ENCODE assay signal across 3 cellular contexts in the genomic region with DNA sequence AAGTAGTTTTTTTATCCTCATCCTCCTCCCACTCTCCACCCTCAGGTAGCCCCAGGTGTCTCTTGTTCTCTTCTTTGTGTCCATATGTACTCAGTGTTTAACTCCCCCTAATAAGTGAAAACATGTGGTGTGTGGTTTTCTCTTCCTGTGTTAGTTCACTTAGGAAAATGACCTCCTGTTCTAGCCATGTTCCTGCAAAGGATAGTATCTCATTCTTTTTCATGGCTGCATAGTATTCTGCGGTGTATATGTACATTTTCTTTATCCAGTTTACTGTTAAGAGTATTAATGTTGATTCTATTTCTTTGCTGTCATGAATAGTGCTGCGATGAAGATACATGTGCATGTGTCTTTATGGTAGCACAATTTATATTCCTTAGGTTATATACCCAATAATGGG.
A peak's percentile ranks its signal among the peaks of the same experiment; 100 is the strongest.
TF ChIP-seq lines count a peak whose summit lies in the region.

No MANE protein-coding gene starts in this region.

TF ChIP-seq in HEK293, 187 proteins besides CTCF, POLR2A, EP300 and RAD21:
- TF ChIP-seq ZNF175 (tag by site-specific recombination; IDR thresholded peaks at IDR 0.05), result no peak
- TF ChIP-seq, protein P1, sequence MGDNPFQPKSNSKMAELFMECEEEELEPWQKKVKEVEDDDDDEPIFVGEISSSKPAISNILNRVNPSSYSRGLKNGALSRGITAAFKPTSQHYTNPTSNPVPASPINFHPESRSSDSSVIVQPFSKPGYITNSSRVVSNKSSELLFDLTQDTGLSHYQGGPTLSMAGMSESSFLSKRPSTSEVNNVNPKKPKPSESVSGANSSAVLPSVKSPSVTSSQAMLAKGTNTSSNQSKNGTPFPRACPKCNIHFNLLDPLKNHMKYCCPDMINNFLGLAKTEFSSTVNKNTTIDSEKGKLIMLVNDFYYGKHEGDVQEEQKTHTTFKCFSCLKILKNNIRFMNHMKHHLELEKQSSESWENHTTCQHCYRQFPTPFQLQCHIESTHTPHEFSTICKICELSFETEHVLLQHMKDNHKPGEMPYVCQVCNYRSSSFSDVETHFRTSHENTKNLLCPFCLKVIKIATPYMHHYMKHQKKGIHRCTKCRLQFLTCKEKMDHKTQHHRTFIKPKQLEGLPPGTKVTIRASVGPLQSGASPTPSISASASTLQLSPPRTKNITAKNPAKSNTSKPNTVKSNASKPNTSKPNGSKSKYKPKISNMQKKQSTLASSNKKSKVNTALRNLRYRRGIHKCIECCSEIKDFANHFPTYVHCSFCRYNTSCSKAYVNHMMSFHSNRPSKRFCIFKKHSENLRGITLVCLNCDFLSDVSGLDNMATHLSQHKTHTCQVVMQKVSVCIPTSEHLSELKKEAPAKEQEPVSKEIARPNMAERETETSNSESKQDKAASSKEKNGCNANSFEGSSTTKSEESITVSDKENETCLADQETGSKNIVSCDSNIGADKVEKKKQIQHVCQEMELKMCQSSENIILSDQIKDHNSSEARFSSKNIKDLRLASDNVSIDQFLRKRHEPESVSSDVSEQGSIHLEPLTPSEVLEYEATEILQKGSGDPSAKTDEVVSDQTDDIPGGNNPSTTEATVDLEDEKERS (tag by site-specific recombination; IDR thresholded peaks at IDR 0.05), result peak; percentile 87; the same call in 1 of the 2 replicates
- peak; percentile 100 for TF ChIP-seq ZNF146 (tag by site-specific recombination; IDR thresholded peaks at IDR 0.05)
- TF ChIP-seq, protein P2, sequence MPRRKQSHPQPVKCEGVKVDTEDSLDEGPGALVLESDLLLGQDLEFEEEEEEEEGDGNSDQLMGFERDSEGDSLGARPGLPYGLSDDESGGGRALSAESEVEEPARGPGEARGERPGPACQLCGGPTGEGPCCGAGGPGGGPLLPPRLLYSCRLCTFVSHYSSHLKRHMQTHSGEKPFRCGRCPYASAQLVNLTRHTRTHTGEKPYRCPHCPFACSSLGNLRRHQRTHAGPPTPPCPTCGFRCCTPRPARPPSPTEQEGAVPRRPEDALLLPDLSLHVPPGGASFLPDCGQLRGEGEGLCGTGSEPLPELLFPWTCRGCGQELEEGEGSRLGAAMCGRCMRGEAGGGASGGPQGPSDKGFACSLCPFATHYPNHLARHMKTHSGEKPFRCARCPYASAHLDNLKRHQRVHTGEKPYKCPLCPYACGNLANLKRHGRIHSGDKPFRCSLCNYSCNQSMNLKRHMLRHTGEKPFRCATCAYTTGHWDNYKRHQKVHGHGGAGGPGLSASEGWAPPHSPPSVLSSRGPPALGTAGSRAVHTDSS (tag by site-specific recombination; IDR thresholded peaks at IDR 0.05), result 0 out of 2 replicates have a peak, but pooled peaks have one; percentile 24
- 0 out of 2 replicates have a peak, but pooled peaks have one; percentile 15 for TF ChIP-seq ZNF2 (tag by site-specific recombination; IDR thresholded peaks at IDR 0.05)
- TF ChIP-seq ZNF610 (tag by site-specific recombination; IDR thresholded peaks at IDR 0.05; ENCODE audit: borderline replicate concordance), result 0 out of 2 replicates have a peak, but pooled peaks have one; percentile 20
- TF ChIP-seq, protein P3, sequence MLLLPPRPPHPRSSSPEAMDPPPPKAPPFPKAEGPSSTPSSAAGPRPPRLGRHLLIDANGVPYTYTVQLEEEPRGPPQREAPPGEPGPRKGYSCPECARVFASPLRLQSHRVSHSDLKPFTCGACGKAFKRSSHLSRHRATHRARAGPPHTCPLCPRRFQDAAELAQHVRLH (tag by site-specific recombination; IDR thresholded peaks at IDR 0.05), result peak; percentile 98
- TF ChIP-seq, protein P4, sequence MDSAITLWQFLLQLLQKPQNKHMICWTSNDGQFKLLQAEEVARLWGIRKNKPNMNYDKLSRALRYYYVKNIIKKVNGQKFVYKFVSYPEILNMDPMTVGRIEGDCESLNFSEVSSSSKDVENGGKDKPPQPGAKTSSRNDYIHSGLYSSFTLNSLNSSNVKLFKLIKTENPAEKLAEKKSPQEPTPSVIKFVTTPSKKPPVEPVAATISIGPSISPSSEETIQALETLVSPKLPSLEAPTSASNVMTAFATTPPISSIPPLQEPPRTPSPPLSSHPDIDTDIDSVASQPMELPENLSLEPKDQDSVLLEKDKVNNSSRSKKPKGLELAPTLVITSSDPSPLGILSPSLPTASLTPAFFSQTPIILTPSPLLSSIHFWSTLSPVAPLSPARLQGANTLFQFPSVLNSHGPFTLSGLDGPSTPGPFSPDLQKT (IDR thresholded peaks at IDR 0.05; ENCODE audit: borderline replicate concordance, low read depth, low read length), result no peak
- 0 out of 2 replicates have a peak, but pooled peaks have one; percentile 20 for TF ChIP-seq ZNF626 (tag by site-specific recombination; IDR thresholded peaks at IDR 0.05)

TF ChIP-seq in K562, 482 proteins besides CTCF, POLR2A, EP300 and RAD21 (continues in another document):
- no peak for TF ChIP-seq NR3C1 (CRISPR knock-in tag; IDR thresholded peaks at IDR 0.05)
- TF ChIP-seq, protein P5, sequence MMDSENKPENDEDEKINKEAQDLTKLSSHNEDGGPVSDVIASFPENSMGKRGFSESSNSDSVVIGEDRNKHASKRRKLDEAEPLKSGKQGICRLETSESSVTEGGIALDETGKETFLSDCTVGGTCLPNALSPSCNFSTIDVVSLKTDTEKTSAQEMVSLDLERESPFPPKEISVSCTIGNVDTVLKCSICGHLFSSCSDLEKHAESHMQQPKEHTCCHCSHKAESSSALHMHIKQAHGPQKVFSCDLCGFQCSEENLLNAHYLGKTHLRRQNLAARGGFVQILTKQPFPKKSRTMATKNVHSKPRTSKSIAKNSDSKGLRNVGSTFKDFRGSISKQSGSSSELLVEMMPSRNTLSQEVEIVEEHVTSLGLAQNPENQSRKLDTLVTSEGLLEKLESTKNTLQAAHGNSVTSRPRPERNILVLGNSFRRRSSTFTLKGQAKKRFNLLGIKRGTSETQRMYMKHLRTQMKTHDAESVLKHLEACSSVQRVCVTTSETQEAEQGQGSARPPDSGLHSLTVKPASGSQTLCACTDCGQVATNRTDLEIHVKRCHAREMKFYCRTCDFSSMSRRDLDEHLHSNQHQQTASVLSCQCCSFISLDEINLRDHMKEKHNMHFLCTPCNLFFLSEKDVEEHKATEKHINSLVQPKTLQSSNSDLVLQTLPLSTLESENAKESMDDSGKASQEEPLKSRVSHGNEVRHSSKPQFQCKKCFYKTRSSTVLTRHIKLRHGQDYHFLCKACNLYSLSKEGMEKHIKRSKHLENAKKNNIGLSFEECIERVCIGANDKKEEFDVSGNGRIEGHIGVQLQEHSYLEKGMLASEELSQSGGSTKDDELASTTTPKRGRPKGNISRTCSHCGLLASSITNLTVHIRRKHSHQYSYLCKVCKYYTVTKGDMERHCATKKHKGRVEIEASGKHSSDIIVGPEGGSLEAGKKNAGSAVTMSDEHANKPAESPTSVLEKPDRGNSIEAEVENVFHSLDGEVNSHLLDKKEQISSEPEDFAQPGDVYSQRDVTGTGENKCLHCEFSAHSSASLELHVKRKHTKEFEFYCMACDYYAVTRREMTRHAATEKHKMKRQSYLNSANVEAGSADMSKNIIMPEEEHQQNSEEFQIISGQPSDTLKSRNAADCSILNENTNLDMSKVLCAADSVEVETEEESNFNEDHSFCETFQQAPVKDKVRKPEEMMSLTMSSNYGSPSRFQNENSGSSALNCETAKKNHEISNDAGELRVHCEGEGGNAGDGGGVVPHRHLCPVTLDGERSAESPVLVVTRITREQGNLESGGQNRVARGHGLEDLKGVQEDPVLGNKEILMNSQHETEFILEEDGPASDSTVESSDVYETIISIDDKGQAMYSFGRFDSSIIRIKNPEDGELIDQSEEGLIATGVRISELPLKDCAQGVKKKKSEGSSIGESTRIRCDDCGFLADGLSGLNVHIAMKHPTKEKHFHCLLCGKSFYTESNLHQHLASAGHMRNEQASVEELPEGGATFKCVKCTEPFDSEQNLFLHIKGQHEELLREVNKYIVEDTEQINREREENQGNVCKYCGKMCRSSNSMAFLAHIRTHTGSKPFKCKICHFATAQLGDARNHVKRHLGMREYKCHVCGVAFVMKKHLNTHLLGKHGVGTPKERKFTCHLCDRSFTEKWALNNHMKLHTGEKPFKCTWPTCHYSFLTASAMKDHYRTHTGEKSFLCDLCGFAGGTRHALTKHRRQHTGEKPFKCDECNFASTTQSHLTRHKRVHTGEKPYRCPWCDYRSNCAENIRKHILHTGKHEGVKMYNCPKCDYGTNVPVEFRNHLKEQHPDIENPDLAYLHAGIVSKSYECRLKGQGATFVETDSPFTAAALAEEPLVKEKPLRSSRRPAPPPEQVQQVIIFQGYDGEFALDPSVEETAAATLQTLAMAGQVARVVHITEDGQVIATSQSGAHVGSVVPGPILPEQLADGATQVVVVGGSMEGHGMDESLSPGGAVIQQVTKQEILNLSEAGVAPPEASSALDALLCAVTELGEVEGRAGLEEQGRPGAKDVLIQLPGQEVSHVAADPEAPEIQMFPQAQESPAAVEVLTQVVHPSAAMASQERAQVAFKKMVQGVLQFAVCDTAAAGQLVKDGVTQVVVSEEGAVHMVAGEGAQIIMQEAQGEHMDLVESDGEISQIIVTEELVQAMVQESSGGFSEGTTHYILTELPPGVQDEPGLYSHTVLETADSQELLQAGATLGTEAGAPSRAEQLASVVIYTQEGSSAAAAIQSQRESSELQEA (IDR thresholded peaks at IDR 0.05; ENCODE audit: low read depth), result no peak
- peak; percentile 60 for TF ChIP-seq RBM25 (IDR thresholded peaks at IDR 0.05; ENCODE audit: low read depth, low read length, severe bottlenecking)
- TF ChIP-seq, protein P6, sequence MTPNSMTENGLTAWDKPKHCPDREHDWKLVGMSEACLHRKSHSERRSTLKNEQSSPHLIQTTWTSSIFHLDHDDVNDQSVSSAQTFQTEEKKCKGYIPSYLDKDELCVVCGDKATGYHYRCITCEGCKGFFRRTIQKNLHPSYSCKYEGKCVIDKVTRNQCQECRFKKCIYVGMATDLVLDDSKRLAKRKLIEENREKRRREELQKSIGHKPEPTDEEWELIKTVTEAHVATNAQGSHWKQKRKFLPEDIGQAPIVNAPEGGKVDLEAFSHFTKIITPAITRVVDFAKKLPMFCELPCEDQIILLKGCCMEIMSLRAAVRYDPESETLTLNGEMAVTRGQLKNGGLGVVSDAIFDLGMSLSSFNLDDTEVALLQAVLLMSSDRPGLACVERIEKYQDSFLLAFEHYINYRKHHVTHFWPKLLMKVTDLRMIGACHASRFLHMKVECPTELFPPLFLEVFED (CRISPR knock-in tag; conservative IDR thresholded peaks at IDR 0.05), result no peak
- TF ChIP-seq ZNF146 (CRISPR knock-in tag; IDR thresholded peaks at IDR 0.05; ENCODE audit: unreplicated experiment), result peak; percentile 80

TF ChIP-seq in H1, 55 proteins besides CTCF, POLR2A, EP300 and RAD21:
- peak; percentile 34; the same call in 1 of the 2 replicates for TF ChIP-seq KDM1A (IDR thresholded peaks at IDR 0.05; ENCODE audit: borderline replicate concordance, low read length)
- no peak for TF ChIP-seq EGR1 (IDR thresholded peaks at IDR 0.05; ENCODE audit: borderline replicate concordance, low read depth, low read length)
